Comparison of ENCODE assay signal across 20 cellular contexts in genomic region chr2:164554487-164554886, GRCh38.
DNase-seq lines count a peak whose midpoint lies in the region; FAIRE-seq and TF ChIP-seq lines count a peak whose summit lies in the region.
"Had no signal": no experiment of that assay in that cellular context is flagged by ENCODE, and none has a peak within 500 bp of the region (broad histone marks: within the 10 kb centered on the region; RNA-seq: fewer than 3 reads in every experiment).

No MANE protein-coding gene starts in this region.

- DNase-seq in AG10803 (ENCODE audit: low read depth) (peak; percentile 3), adipocyte (ENCODE audit: low read depth) (peak; percentile 13), keratinocyte (ENCODE audit: low read depth, low spot score) (no peak), renal cortical epithelial cell (ENCODE audit: low read depth) (peak; percentile 31), AML-193 (lab: John Stamatoyannopoulos, UW) (no peak), NCI-H1105 treated with DMSO at 0.1 percent for 48 hours (lab: John Stamatoyannopoulos, UW) (no peak), LoVo (ENCODE audit: low spot score) (no peak)
- DNase-seq: Calu3; CD8-positive, alpha-beta T cell; GF-D8; GM23248; NCI-H1105; NCI-H1694 treated with DMSO at 0.1 percent for 48 hours; NCI-H2107; NCI-H510A treated with DMSO at 0.1 percent for 48 hours; NCI-H774; SHP77 treated with DMSO at 0.1 percent for 48 hours had no signal

- H3K79me2 ChIP-seq in keratinocyte (ENCODE audit: control insufficient read depth, insufficient read depth, low read length) = no peaks in the 10 kb centered on the region

- no peak overlapping the region for H3K4me2 ChIP-seq in keratinocyte (ENCODE audit: control insufficient read depth, extremely low read depth, insufficient read depth, low read depth, low read length)
- H3K4me2 ChIP-seq: BLaER1 treated with 17β-estradiol and CSF1 and Interleukin-3, amounts not matched to agents 10 nM and 100 nM had no signal

- TF ChIP-seq CTCF in AG10803 (conservative IDR thresholded peaks at IDR 0.05; ENCODE audit: low read length) (no peak), keratinocyte (optimal IDR thresholded peaks at IDR 0.05 in 1 of 3, IDR thresholded peaks at IDR 0.05 in 1 of 3, conservative IDR thresholded peaks at IDR 0.05 in 1 of 3; ENCODE audit: extremely low read depth in 1 of 3, insufficient read depth in 2 of 3, low read length in 3 of 3) (no peak)

- H4K20me1 ChIP-seq in keratinocyte (ENCODE audit: control insufficient read depth, extremely low read depth, insufficient read depth, low read length) = no peaks in the 10 kb centered on the region
- H4K20me1 ChIP-seq: BLaER1 treated with 17β-estradiol and CSF1 and Interleukin-3, amounts not matched to agents 10 nM and 100 nM had no signal

- dilution Hi-C loops in keratinocyte (cut with MboI; ENCODE audit: extremely low pct_ligation_motif_present, low sequenced_read_pairs) = no loop called here

- H3K9ac ChIP-seq in adipocyte (ENCODE audit: low read length) (no peak overlapping the region), keratinocyte (ENCODE audit: control insufficient read depth, extremely low read depth, insufficient read depth, low read length) (no peak overlapping the region)
- H3K9ac ChIP-seq: BLaER1 treated with 17β-estradiol and CSF1 and Interleukin-3, amounts not matched to agents 10 nM and 100 nM; GM23248 had no signal

- H3K27ac ChIP-seq in keratinocyte (ENCODE audit: control insufficient read depth, insufficient read depth, low read length) = no peak overlapping the region
- H3K27ac ChIP-seq: BLaER1 treated with 17β-estradiol and CSF1 and Interleukin-3, amounts not matched to agents 10 nM and 100 nM; GM23248 had no signal

- H3K9me3 ChIP-seq in adipocyte (ENCODE audit: control insufficient read depth, low read length) = no peaks in the 10 kb centered on the region
- H3K9me3 ChIP-seq in keratinocyte (ENCODE audit: control insufficient read depth, low read depth, low read length) = no peaks in the 10 kb centered on the region

- peak; percentile 51 for FAIRE-seq in keratinocyte (lab: Jason Lieb, UNC)
- FAIRE-seq: A204.1, GM19239 had no signal

- H3K27me3 ChIP-seq in adipocyte (replicated peaks; ENCODE audit: control insufficient read depth, insufficient read depth, low read length) = no peaks in the 10 kb centered on the region
- H3K27me3 ChIP-seq in keratinocyte (ENCODE audit: control insufficient read depth, extremely low read depth, insufficient read depth, low read length) = no peaks in the 10 kb centered on the region
- H3K27me3 ChIP-seq: BLaER1 treated with 17β-estradiol and CSF1 and Interleukin-3, amounts not matched to agents 10 nM and 100 nM had no signal

- no peaks in the 10 kb centered on the region for H3K9me1 ChIP-seq in keratinocyte (ENCODE audit: control insufficient read depth, extremely low read depth, insufficient read depth, low read length)

- H2AFZ ChIP-seq in keratinocyte (ENCODE audit: control insufficient read depth, low read length) = no peak overlapping the region
- H2AFZ ChIP-seq: GM23248 had no signal

- H3K4me1 ChIP-seq in adipocyte (ENCODE audit: control insufficient read depth, insufficient read depth, low read length) (peaks cover 17% of the 10 kb centered on the region), keratinocyte (ENCODE audit: control insufficient read depth, extremely low read depth, insufficient read depth, low read length) (no peaks in the 10 kb centered on the region)
- H3K4me1 ChIP-seq: BLaER1 treated with 17β-estradiol and CSF1 and Interleukin-3, amounts not matched to agents 10 nM and 100 nM had no signal

- no peak overlapping the region for H3K4me3 ChIP-seq in AG10803 (ENCODE audit: low read length)
- no peak overlapping the region for H3K4me3 ChIP-seq in adipocyte (ENCODE audit: low read length)
- no peak overlapping the region for H3K4me3 ChIP-seq in keratinocyte (ENCODE audit: control insufficient read depth in 2 of 3, extremely low read depth in 1 of 3, insufficient read depth in 2 of 3, low read depth in 1 of 3, low read length in 3 of 3)
- H3K4me3 ChIP-seq: BLaER1 treated with 17β-estradiol and CSF1 and Interleukin-3, amounts not matched to agents 10 nM and 100 nM; GM23248 had no signal

- no peaks in the 10 kb centered on the region for H3K36me3 ChIP-seq in adipocyte (ENCODE audit: control insufficient read depth, insufficient read depth, low read length, severe bottlenecking)
- H3K36me3 ChIP-seq in keratinocyte (ENCODE audit: control insufficient read depth in 2 of 2, extremely low read depth in 1 of 2, insufficient read depth in 2 of 2, low read length in 2 of 2) = no peaks in the 10 kb centered on the region
- H3K36me3 ChIP-seq: BLaER1 treated with 17β-estradiol and CSF1 and Interleukin-3, amounts not matched to agents 10 nM and 100 nM had no signal

Comparison
In these comparisons a context has a peak if more than half of its experiments do, and no peak if none do; other contexts are left out.
1. DNase-seq: peak in AG10803 (single experiment), adipocyte (single experiment) and renal cortical epithelial cell (single experiment); none in keratinocyte (single experiment), AML-193 (0 of 2), NCI-H1105 treated with DMSO at 0.1 percent for 48 hours (single experiment) and LoVo (single experiment).